8 cellular contexts compared by ENCODE assay signal in genomic region chr7:2732959-2733584, GRCh38. TPM values are rescaled to one million over a fixed set of nuclear protein-coding genes. Genes with fewer than 3 reads are reported as not detected.
DNase-seq lines count a peak whose midpoint lies in the region; ATAC-seq and TF ChIP-seq lines count a peak whose summit lies in the region.

No MANE protein-coding gene starts in this region.

- H3K4me1 ChIP-seq in lower lobe of right lung: peaks cover 53% of the 10 kb centered on the region
- H3K4me1 ChIP-seq in upper lobe of right lung: peaks cover 28% of the 10 kb centered on the region
- no peaks in the 10 kb centered on the region for H3K4me1 ChIP-seq in thyroid gland

- H3K27me3 ChIP-seq in lower lobe of right lung (ENCODE audit: low read depth) (no peaks in the 10 kb centered on the region), upper lobe of right lung (no peaks in the 10 kb centered on the region), thyroid gland (no peaks in the 10 kb centered on the region)

- no peak for TF ChIP-seq CTCF in lower lobe of right lung (IDR thresholded peaks at IDR 0.05)
- no peak for TF ChIP-seq CTCF in upper lobe of right lung (IDR thresholded peaks at IDR 0.05)
- no peak for TF ChIP-seq CTCF in thyroid gland (IDR thresholded peaks at IDR 0.05)

- H3K4me3 ChIP-seq in lower lobe of right lung: no peak overlapping the region
- no peak overlapping the region for H3K4me3 ChIP-seq in upper lobe of right lung
- no peak overlapping the region for H3K4me3 ChIP-seq in thyroid gland (replicated peaks in 1 of 3)

- intact Hi-C loops in lower lobe of right lung (cut with DNase I): no loop called here
- intact Hi-C loops in upper lobe of right lung (cut with DNase I): no loop called here
- intact Hi-C loops in thyroid gland (cut with DNase I): no loop called here

- ATAC-seq in lower lobe of right lung (peak; percentile 38 to 61), upper lobe of right lung (peak; percentile 43), GM19455 (IDR thresholded peaks at IDR 0.05; ENCODE audit: unreplicated experiment) (no peak), HG02870 (IDR thresholded peaks at IDR 0.05; ENCODE audit: unreplicated experiment) (no peak)

- H3K27ac ChIP-seq in caudate nucleus (ENCODE audit: low read depth, low read length) (peak overlapping the region; percentile 28), lower lobe of right lung (no peak overlapping the region), upper lobe of right lung (peak overlapping the region; percentile 18), thyroid gland (no peak overlapping the region)

- DNase-seq in SIG-M5 treated with dmso at 0.1 percent for 504 hours (lab: John Stamatoyannopoulos, UW; ENCODE audit: unreplicated experiment) (peak; percentile 68), SIG-M5 (lab: John Stamatoyannopoulos, UW) (no peak), caudate nucleus (lab: John Stamatoyannopoulos, UW) (peak in 14 of 61 donors; percentile 22 to 78 (median 49)), lower lobe of right lung (no peak), upper lobe of right lung (no peak), thyroid gland (no peak)

- peaks cover 21% of the 10 kb centered on the region for H3K36me3 ChIP-seq in lower lobe of right lung
- H3K36me3 ChIP-seq in upper lobe of right lung: no peaks in the 10 kb centered on the region
- peaks cover 3 to 4% of the 10 kb centered on the region in 2 donors for H3K36me3 ChIP-seq in thyroid gland

- TF ChIP-seq POLR2A in thyroid gland (IDR thresholded peaks at IDR 0.05): no peak

- H3K9me3 ChIP-seq in lower lobe of right lung (no peaks in the 10 kb centered on the region), upper lobe of right lung (no peaks in the 10 kb centered on the region), thyroid gland (no peaks in the 10 kb centered on the region)

- WGBS in thyroid gland, 2 donors: 72 to 76% methylated on average over 18 of the region's 18 CpGs

RNA-seq across cellular contexts. Expression of gene AMZ1, which starts 45.1 kb away (rescaled TPM):
- 0.47 TPM for total RNA-seq in lower lobe of right lung
- 0.29 TPM for total RNA-seq in upper lobe of right lung
- total RNA-seq in thyroid gland: 1 to 10 TPM in 1 of 4 donors, under 1 TPM in 1, not detected in 2; 0.29 to 1.2 TPM

Comparison
In these comparisons a context has a peak if more than half of its experiments do, and no peak if none do; other contexts are left out.
1. H3K27ac ChIP-seq: peak in caudate nucleus (single experiment) and upper lobe of right lung (single experiment); none in lower lobe of right lung (single experiment) and thyroid gland (0 of 3).
2. ATAC-seq: peak in lower lobe of right lung (2 of 2) and upper lobe of right lung (single experiment); none in GM19455 (single experiment) and HG02870 (single experiment).